ENCODE assay signal across 8 cellular contexts in the genomic region with DNA sequence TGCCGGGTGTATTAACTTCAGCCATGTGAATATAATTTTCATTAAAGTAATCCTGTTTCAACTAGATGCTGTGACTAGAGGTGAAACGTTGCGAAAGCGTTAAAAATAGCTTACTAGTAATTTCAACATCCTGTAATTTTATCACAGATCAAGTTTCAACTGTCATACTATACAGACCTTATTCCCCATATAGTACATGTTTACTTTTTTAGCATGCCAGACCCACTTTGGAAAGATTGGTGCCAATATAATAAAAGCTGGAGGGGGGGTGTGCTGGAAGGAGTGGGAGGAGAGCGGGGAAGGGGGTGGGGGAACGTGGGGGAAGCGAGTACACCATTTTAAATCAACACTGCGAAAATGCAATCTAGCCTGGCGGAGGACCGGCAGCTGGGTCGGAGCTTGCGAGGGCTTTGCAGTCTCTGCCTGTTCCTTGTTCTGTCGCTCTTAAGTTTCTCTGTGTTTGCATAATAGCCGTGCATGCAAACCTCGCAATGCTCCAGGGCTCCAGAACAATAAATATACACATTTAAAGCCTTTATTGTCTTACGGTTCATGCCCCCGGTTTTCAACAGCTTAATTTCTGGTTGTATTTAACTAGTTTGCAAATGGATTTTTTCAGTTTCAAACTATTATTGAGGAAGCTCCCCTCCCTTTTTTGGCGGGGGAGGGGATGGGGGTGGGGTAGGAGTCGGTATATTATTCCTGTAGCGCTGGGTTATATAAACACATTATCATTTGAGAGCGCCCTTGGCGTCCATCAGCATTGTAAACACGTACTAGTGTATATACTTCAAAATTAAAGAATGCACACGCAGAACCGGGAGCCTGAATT. TPM values are rescaled to one million over a fixed set of nuclear protein-coding genes. Genes with fewer than 3 reads are reported as not detected.
DNase-seq lines count a peak whose midpoint lies in the region; ATAC-seq and TF ChIP-seq lines count a peak whose summit lies in the region.

No MANE protein-coding gene starts in this region.

- H3K9me3 Mint-ChIP-seq in activated naive CD4-positive, alpha-beta T cell treated with anti-CD3 and anti-CD28 coated beads, Interleukin-2, amount 50 U/mL, for 24 hours, result no peaks in the 10 kb centered on the region
- peaks cover 12% of the 10 kb centered on the region for H3K9me3 Mint-ChIP-seq in glutamatergic neuron (ENCODE audit: unreplicated experiment)

- H3K4me3 Mint-ChIP-seq in activated naive CD4-positive, alpha-beta T cell treated with anti-CD3 and anti-CD28 coated beads, Interleukin-2, amount 50 U/mL, for 24 hours, result peak overlapping the region; percentile 91
- H3K4me3 Mint-ChIP-seq in glutamatergic neuron (ENCODE audit: unreplicated experiment), result peak overlapping the region; percentile 92

- peak; percentile 74 for DNase-seq in ELR (ENCODE audit: low read depth)
- peak; percentile 66 to 93 (median 88) for DNase-seq in Peyer's patch
- DNase-seq in glutamatergic neuron, result peak; percentile 35
- DNase-seq in omental fat pad (ENCODE audit: low spot score), result no peak
- DNase-seq in cortex of kidney (lab: John Stamatoyannopoulos, UW), result no peak

- no peaks in the 10 kb centered on the region for H3K9me3 ChIP-seq in Peyer's patch

- H3K4me3 ChIP-seq in KMS-11 (IDR thresholded peaks at IDR 0.05; ENCODE audit: insufficient read depth, low read depth, low read length) (peak overlapping the region; percentile 22), Peyer's patch (peak overlapping the region; percentile 69 to 84 (median 77))

- peak overlapping the region; percentile 82 for H2AFZ ChIP-seq in KMS-11 (ENCODE audit: low read depth)

- H3K4me2 ChIP-seq in KMS-11, result peak overlapping the region; percentile 97

- H3K27me3 ChIP-seq in KMS-11 (ENCODE audit: insufficient read depth, low read depth) (no peaks in the 10 kb centered on the region), Peyer's patch (no peaks in the 10 kb centered on the region)

- H3K4me1 ChIP-seq in KMS-11 (ENCODE audit: low read depth, poor library complexity, severe bottlenecking) (peaks cover 40% of the 10 kb centered on the region), Peyer's patch (peaks cover 0 to 44% (median 7%) of the 10 kb centered on the region in 4 donors)

- H3K27ac Mint-ChIP-seq in activated naive CD4-positive, alpha-beta T cell treated with anti-CD3 and anti-CD28 coated beads, Interleukin-2, amount 50 U/mL, for 24 hours, result peak overlapping the region; percentile 96
- peak overlapping the region; percentile 100 for H3K27ac Mint-ChIP-seq in glutamatergic neuron (ENCODE audit: unreplicated experiment)

- ATAC-seq in GM21717 (IDR thresholded peaks at IDR 0.05; ENCODE audit: unreplicated experiment), result peak; percentile 37
- peak; percentile 41 for ATAC-seq in omental fat pad (ENCODE audit: low FRiP score)

- H3K36me3 ChIP-seq in KMS-11 (ENCODE audit: insufficient read depth) (no peaks in the 10 kb centered on the region), Peyer's patch (no peaks in the 10 kb centered on the region)

- peaks cover 48% of the 10 kb centered on the region for H3K4me1 Mint-ChIP-seq in activated naive CD4-positive, alpha-beta T cell treated with anti-CD3 and anti-CD28 coated beads, Interleukin-2, amount 50 U/mL, for 24 hours
- peaks cover 43% of the 10 kb centered on the region for H3K4me1 Mint-ChIP-seq in glutamatergic neuron (ENCODE audit: low read depth, unreplicated experiment)

- peak overlapping the region; percentile 85; the same call in 1 of the 2 replicates for H3K9ac ChIP-seq in KMS-11

- H3K27ac ChIP-seq in KMS-11 (peak overlapping the region; percentile 83), Peyer's patch (peak overlapping the region; percentile 94 to 97 (median 94))

- no peak for TF ChIP-seq CTCF in KMS-11 (conservative IDR thresholded peaks at IDR 0.05; ENCODE audit: low read depth, low read length)
- no peak for TF ChIP-seq CTCF in Peyer's patch (IDR thresholded peaks at IDR 0.05)
- no peak for TF ChIP-seq CTCF in glutamatergic neuron (IDR thresholded peaks at IDR 0.05; ENCODE audit: partially characterized antibody, unreplicated experiment)
- TF ChIP-seq CTCF in omental fat pad (IDR thresholded peaks at IDR 0.05), result no peak

- no peaks in the 10 kb centered on the region for H3K27me3 Mint-ChIP-seq in activated naive CD4-positive, alpha-beta T cell treated with anti-CD3 and anti-CD28 coated beads, Interleukin-2, amount 50 U/mL, for 24 hours
- H3K27me3 Mint-ChIP-seq in glutamatergic neuron (ENCODE audit: unreplicated experiment), result peaks cover 9% of the 10 kb centered on the region

- no peaks in the 10 kb centered on the region for H3K79me2 ChIP-seq in KMS-11 (ENCODE audit: insufficient read depth, low read depth)

- peaks cover 4% of the 10 kb centered on the region for H3K36me3 Mint-ChIP-seq in activated naive CD4-positive, alpha-beta T cell treated with anti-CD3 and anti-CD28 coated beads, Interleukin-2, amount 50 U/mL, for 24 hours
- H3K36me3 Mint-ChIP-seq in glutamatergic neuron (ENCODE audit: unreplicated experiment), result no peaks in the 10 kb centered on the region

- TF ChIP-seq POLR2A in Peyer's patch (IDR thresholded peaks at IDR 0.05), result no peak

- no peaks in the 10 kb centered on the region for H4K20me1 ChIP-seq in KMS-11 (ENCODE audit: insufficient read depth)

RNA-seq across cellular contexts. Expression of gene ARID5B, which starts 1.3 kb away (rescaled TPM):
- total RNA-seq in Peyer's patch (100 to 1,000 TPM in 1 of 4 donors, 10 to 100 TPM in 3; 10.5 to 167 (median 29.4) TPM), glutamatergic neuron (ENCODE audit: unreplicated experiment) (1.1 TPM), omental fat pad (100 to 1,000 TPM in 3 of 4 donors, 10 to 100 TPM in 1; 57.5 to 163 (median 123) TPM)

Comparison
In these comparisons a context has a peak if more than half of its experiments do, and no peak if none do; other contexts are left out.
1. DNase-seq: peak in ELR (single experiment), Peyer's patch (3 of 3) and glutamatergic neuron (single experiment); none in omental fat pad (single experiment) and cortex of kidney (single experiment).